ENCODE assay signal across 26 cellular contexts in the genomic region with DNA sequence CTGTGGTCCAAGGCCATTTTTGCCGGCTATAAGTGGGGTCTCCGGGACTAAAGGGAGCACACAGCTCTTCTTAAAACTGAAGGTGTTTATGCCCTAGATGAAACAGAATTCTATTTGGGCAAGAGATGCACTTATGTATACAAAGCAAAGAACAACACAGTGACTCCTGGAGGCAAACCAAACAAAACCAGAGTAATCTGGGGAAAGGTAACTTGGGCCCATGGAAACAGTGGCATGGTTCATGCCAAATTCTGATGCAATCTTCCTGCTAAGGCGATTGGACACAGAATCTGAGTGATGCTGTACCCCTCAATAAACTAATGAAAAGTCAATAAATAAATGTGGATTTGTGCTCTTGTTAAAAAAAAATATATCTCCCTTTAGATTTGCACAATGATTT. TPM values are rescaled to one million over a fixed set of nuclear protein-coding genes. Genes with fewer than 3 reads are reported as not detected.
"Had no signal": no experiment of that assay in that cellular context is flagged by ENCODE, and none has a peak within 500 bp of the region (broad histone marks: within the 10 kb centered on the region; RNA-seq: fewer than 3 reads in every experiment).

No MANE protein-coding gene starts in this region.

- H3K4me1 ChIP-seq: esophagus muscularis mucosa, gastroesophageal sphincter, left ventricle myocardium inferior, neural progenitor cell had no signal

- H3K27ac Mint-ChIP-seq: dendritic cell treated with granulocyte-macrophage colony-stimulating factor and Interleukin-4, amounts not matched to agents 40 ng/mL and 50 ng/mL, for 4 days; effector memory CD8-positive, alpha-beta T cell; immature natural killer cell; natural killer cell treated with Interleukin-12 subunit alpha and Interleukin-12 subunit beta and Interleukin-15 and Interleukin-18, amount 100 ng/mL, for 72 hours; neural progenitor cell; progenitor cell of endocrine pancreas; stimulated activated naive B cell treated with anti-CD40 and anti-IgM and Interleukin-4, amounts not matched to agents 10 μg/mL and 1 μg/mL and 100 μg/mL, for 72 hours; stimulated activated naive CD8-positive, alpha-beta T cell treated with anti-CD3 and anti-CD28 coated beads, Interleukin-15, amount 100 ng/mL, for 72 hours had no signal

- H3K4me3 Mint-ChIP-seq: dendritic cell treated with granulocyte-macrophage colony-stimulating factor and Interleukin-4, amounts not matched to agents 40 ng/mL and 50 ng/mL, for 4 days; effector memory CD8-positive, alpha-beta T cell; immature natural killer cell; natural killer cell treated with Interleukin-12 subunit alpha and Interleukin-12 subunit beta and Interleukin-15 and Interleukin-18, amount 100 ng/mL, for 72 hours; neural progenitor cell; stimulated activated naive B cell treated with anti-CD40 and anti-IgM and Interleukin-4, amounts not matched to agents 10 μg/mL and 1 μg/mL and 100 μg/mL, for 72 hours; stimulated activated naive CD8-positive, alpha-beta T cell treated with anti-CD3 and anti-CD28 coated beads, Interleukin-15, amount 100 ng/mL, for 72 hours had no signal

- ATAC-seq: effector memory CD8-positive, alpha-beta T cell; gastroesophageal sphincter; natural killer cell treated with Interleukin-12 subunit alpha and Interleukin-12 subunit beta and Interleukin-15 and Interleukin-18, amount 100 ng/mL, for 72 hours; sciatic nerve; stimulated activated naive B cell treated with anti-CD40 and anti-IgM and Interleukin-4, amounts not matched to agents 10 μg/mL and 1 μg/mL and 100 μg/mL, for 72 hours; stimulated activated naive CD8-positive, alpha-beta T cell treated with anti-CD3 and anti-CD28 coated beads, Interleukin-15, amount 100 ng/mL, for 72 hours had no signal

- H3K27ac ChIP-seq: epithelial cell of prostate, esophagus muscularis mucosa, gastroesophageal sphincter, left ventricle myocardium inferior, neural progenitor cell, ovary, thoracic aorta had no signal

- H3K36me3 Mint-ChIP-seq: immature natural killer cell; natural killer cell treated with Interleukin-12 subunit alpha and Interleukin-12 subunit beta and Interleukin-15 and Interleukin-18, amount 100 ng/mL, for 72 hours; neural progenitor cell; stimulated activated naive B cell treated with anti-CD40 and anti-IgM and Interleukin-4, amounts not matched to agents 10 μg/mL and 1 μg/mL and 100 μg/mL, for 72 hours had no signal

- H3K4me1 Mint-ChIP-seq: immature natural killer cell; neural progenitor cell; stimulated activated naive B cell treated with anti-CD40 and anti-IgM and Interleukin-4, amounts not matched to agents 10 μg/mL and 1 μg/mL and 100 μg/mL, for 72 hours; stimulated activated naive CD8-positive, alpha-beta T cell treated with anti-CD3 and anti-CD28 coated beads, Interleukin-15, amount 100 ng/mL, for 72 hours had no signal

- H3K9me3 Mint-ChIP-seq: effector memory CD8-positive, alpha-beta T cell; immature natural killer cell; natural killer cell treated with Interleukin-12 subunit alpha and Interleukin-12 subunit beta and Interleukin-15 and Interleukin-18, amount 100 ng/mL, for 72 hours; stimulated activated naive CD8-positive, alpha-beta T cell treated with anti-CD3 and anti-CD28 coated beads, Interleukin-15, amount 100 ng/mL, for 72 hours had no signal

- H3K4me3 ChIP-seq: esophagus muscularis mucosa, gastroesophageal sphincter, left ventricle myocardium inferior, lung, neural progenitor cell, ovary, thoracic aorta had no signal

- H3K9me3 ChIP-seq: esophagus muscularis mucosa, gastroesophageal sphincter, ovary, thoracic aorta had no signal

- H3K27me3 ChIP-seq: neural progenitor cell, ovary had no signal

- DNase-seq: effector memory CD8-positive, alpha-beta T cell; glutamatergic neuron; immature natural killer cell; left ventricle myocardium inferior; mesenchymal stem cell; midbrain; nucleus accumbens; ovary; retina; stimulated activated CD4-positive, alpha-beta T cell treated with anti-CD3 and anti-CD28 coated beads, Interleukin-2, amount 100 ng/mL, for 24 hours; stimulated activated CD4-positive, alpha-beta T cell treated with anti-CD3 and anti-CD28 coated beads, Interleukin-4, amount 100 ng/mL, for 4 hours; stimulated activated naive B cell treated with anti-CD40 and anti-IgM and Interleukin-4, amounts not matched to agents 10 μg/mL and 1 μg/mL and 100 μg/mL, for 72 hours; stimulated activated naive CD8-positive, alpha-beta T cell treated with anti-CD3 and anti-CD28 coated beads, Interleukin-15, amount 100 ng/mL, for 72 hours; substantia nigra; trophoblast cell had no signal

- H3K36me3 ChIP-seq: esophagus muscularis mucosa, gastroesophageal sphincter, left ventricle myocardium inferior, neural progenitor cell, ovary, thoracic aorta had no signal

RNA-seq across cellular contexts. Expression of a gene that starts 20.2 kb away (rescaled TPM):
- total RNA-seq: skeletal muscle tissue had no signal
